In genomic region chr3:133390715-133391114, GRCh38 we compare ENCODE assay signal across 35 cellular contexts. TPM values are rescaled to one million over a fixed set of nuclear protein-coding genes. Genes with fewer than 3 reads are reported as not detected.
"Had no signal": no experiment of that assay in that cellular context is flagged by ENCODE, and none has a peak within 500 bp of the region (broad histone marks: within the 10 kb centered on the region; RNA-seq: fewer than 3 reads in every experiment).

No MANE protein-coding gene starts in this region.

- H3K36me3 ChIP-seq: heart right ventricle, left lung, ovary, prostate gland, sigmoid colon, spleen, suprapubic skin, thoracic aorta, tibial artery, upper lobe of right lung had no signal

- H3K4me1 Mint-ChIP-seq: stimulated activated effector memory CD8-positive, alpha-beta T cell treated with anti-CD3 and anti-CD28 coated beads, Interleukin-12 subunit alpha, Interleukin-12 subunit beta, amount 100 ng/mL, for 72 hours had no signal

- H3K27ac ChIP-seq: heart right ventricle, hepatocyte, left lung, ovary, prostate gland, sigmoid colon, spleen, suprapubic skin, thoracic aorta, tibial artery, upper lobe of right lung had no signal

- H3K27ac Mint-ChIP-seq: natural killer cell treated with Interleukin-12 subunit alpha and Interleukin-12 subunit beta and Interleukin-15 and Interleukin-18, amount 100 ng/mL, for 72 hours; stimulated activated effector memory CD8-positive, alpha-beta T cell treated with anti-CD3 and anti-CD28 coated beads, Interleukin-12 subunit alpha, Interleukin-12 subunit beta, amount 100 ng/mL, for 72 hours; stimulated activated naive CD8-positive, alpha-beta T cell treated with anti-CD3 and anti-CD28 coated beads, Interleukin-15, Interleukin-2, amounts not matched to agents 100 ng/mL and 50 ng/mL, for 24 hours had no signal

- H3K4me2 ChIP-seq: hepatocyte had no signal

- H3K36me3 Mint-ChIP-seq: natural killer cell treated with Interleukin-12 subunit alpha and Interleukin-12 subunit beta and Interleukin-15 and Interleukin-18, amount 100 ng/mL, for 72 hours; stimulated activated effector memory CD8-positive, alpha-beta T cell treated with anti-CD3 and anti-CD28 coated beads, Interleukin-12 subunit alpha, Interleukin-12 subunit beta, amount 100 ng/mL, for 72 hours had no signal

- DNase-seq: heart right ventricle; kidney glomerular epithelial cell; left cardiac atrium; left lung; mesendoderm; midbrain; mucosa of descending colon; naive thymus-derived CD4-positive, alpha-beta T cell; ovary; posterior cingulate gyrus; retina; right cardiac atrium; sigmoid colon; small intestine; spleen; stimulated activated CD4-positive, alpha-beta T cell treated with anti-CD3 and anti-CD28 coated beads, Interleukin-4, amount 100 ng/mL, for 24 hours; stimulated activated naive CD4-positive, alpha-beta T cell; tibial artery; trophoblast cell; upper lobe of right lung had no signal

- H3K9me3 Mint-ChIP-seq: natural killer cell treated with Interleukin-12 subunit alpha and Interleukin-12 subunit beta and Interleukin-15 and Interleukin-18, amount 100 ng/mL, for 72 hours had no signal

- H3K9me3 ChIP-seq: left lung, mucosa of descending colon, ovary, prostate gland, sigmoid colon, thoracic aorta, tibial artery, upper lobe of right lung had no signal

- FAIRE-seq: keratinocyte, small intestine, urothelium cell line had no signal

- ATAC-seq: heart right ventricle; left cardiac atrium; left lung; mucosa of descending colon; naive thymus-derived CD4-positive, alpha-beta T cell; right cardiac atrium; upper lobe of right lung had no signal

- H3K27me3 ChIP-seq: heart right ventricle, hepatocyte, left lung, ovary, sigmoid colon, spleen, suprapubic skin, tibial artery, upper lobe of right lung had no signal

- H2AFZ ChIP-seq: hepatocyte had no signal

- H3K4me1 ChIP-seq: left lung, prostate gland, sigmoid colon, spleen, suprapubic skin, tibial artery, upper lobe of right lung had no signal

- H3K4me3 Mint-ChIP-seq: naive thymus-derived CD4-positive, alpha-beta T cell; natural killer cell treated with Interleukin-12 subunit alpha and Interleukin-12 subunit beta and Interleukin-15 and Interleukin-18, amount 100 ng/mL, for 72 hours; stimulated activated effector memory CD8-positive, alpha-beta T cell treated with anti-CD3 and anti-CD28 coated beads, Interleukin-12 subunit alpha, Interleukin-12 subunit beta, amount 100 ng/mL, for 72 hours; stimulated activated naive CD8-positive, alpha-beta T cell treated with anti-CD3 and anti-CD28 coated beads, Interleukin-15, Interleukin-2, amounts not matched to agents 100 ng/mL and 50 ng/mL, for 24 hours had no signal

- H3K27me3 Mint-ChIP-seq: stimulated activated naive CD8-positive, alpha-beta T cell treated with anti-CD3 and anti-CD28 coated beads, Interleukin-15, Interleukin-2, amounts not matched to agents 100 ng/mL and 50 ng/mL, for 24 hours had no signal

- H3K4me3 ChIP-seq: heart right ventricle, hepatocyte, left lung, lung, mucosa of descending colon, ovary, prostate gland, sigmoid colon, spleen, suprapubic skin, thoracic aorta, tibial artery, upper lobe of right lung had no signal

RNA-seq across cellular contexts. Expression of gene BFSP2, which starts 9.1 kb away (rescaled TPM):
- total RNA-seq: heart right ventricle; hepatocyte; left cardiac atrium; left lung; liver; lung; mucosa of descending colon; myocyte; naive thymus-derived CD4-positive, alpha-beta T cell; natural killer cell treated with Interleukin-12 subunit alpha and Interleukin-12 subunit beta and Interleukin-15 and Interleukin-18, amount 100 ng/mL, for 72 hours; omental fat pad; ovary; prostate gland; right cardiac atrium; sigmoid colon; subcutaneous adipose tissue; thoracic aorta; upper lobe of right lung had no signal
- polyA plus RNA-seq: hepatocyte, keratinocyte, neural cell, ovary, right cardiac atrium had no signal
